Comparison of ENCODE assay signal across 24 cellular contexts in the genomic region with DNA sequence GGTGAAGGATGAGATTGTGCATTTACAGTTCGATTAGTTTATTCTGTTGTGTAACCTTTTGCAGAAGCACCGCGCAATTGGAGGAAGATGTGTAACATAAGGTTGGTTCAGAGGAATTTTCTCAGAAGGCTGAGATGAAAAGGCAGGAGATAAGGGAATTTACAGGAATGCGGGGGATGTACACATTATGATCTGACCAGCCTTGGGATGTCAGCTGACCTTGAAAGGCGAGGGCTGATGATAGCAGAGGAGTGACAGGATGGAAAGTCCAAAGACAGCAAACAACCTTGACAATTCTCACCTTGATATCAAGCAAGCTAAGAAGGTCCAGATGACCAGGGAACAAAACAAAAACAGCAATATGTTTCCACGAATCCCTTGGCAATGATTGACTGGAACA.
DNase-seq lines count a peak whose midpoint lies in the region; ATAC-seq and TF ChIP-seq lines count a peak whose summit lies in the region.
"Had no signal": no experiment of that assay in that cellular context is flagged by ENCODE, and none has a peak within 500 bp of the region (broad histone marks: within the 10 kb centered on the region; RNA-seq: fewer than 3 reads in every experiment).

No MANE protein-coding gene starts in this region.

- no peak overlapping the region for H3K4ac ChIP-seq in IMR-90 (ENCODE audit: low read depth, low read length)

- H2AK9ac ChIP-seq in IMR-90 (replicated peaks; ENCODE audit: low read depth, low read length, poor library complexity), result no peak overlapping the region

- no peak overlapping the region for H2BK5ac ChIP-seq in IMR-90 (ENCODE audit: low read depth, low read length, poor library complexity, severe bottlenecking)

- no peaks in the 10 kb centered on the region for H3K9me2 ChIP-seq in hepatocyte (replicated peaks; ENCODE audit: insufficient read depth)

- dilution Hi-C loops in IMR-90 (cut with HindIII; ENCODE audit: low sequenced_read_pairs, unreplicated experiment), result no loop called here

- no peak overlapping the region for H2BK20ac ChIP-seq in IMR-90 (ENCODE audit: low read depth, low read length)

- H2BK15ac ChIP-seq in IMR-90 (ENCODE audit: low read depth, low read length), result no peak overlapping the region

- TF ChIP-seq POLR2A in IMR-90 (IDR thresholded peaks at IDR 0.05; ENCODE audit: low read depth, low read length) (no peak), gastrocnemius medialis (IDR thresholded peaks at IDR 0.05) (no peak)

- 0 out of 2 replicates have a peak, but pooled peaks cover 2% of the 10 kb centered on the region for H3K4me1 ChIP-seq in IMR-90 (ENCODE audit: control insufficient read depth, insufficient read depth, low read length)
- H3K4me1 ChIP-seq in hepatocyte (ENCODE audit: insufficient read depth), result no peaks in the 10 kb centered on the region
- peaks cover 60 to 61% of the 10 kb centered on the region in 2 donors for H3K4me1 ChIP-seq in gastrocnemius medialis
- H3K4me1 ChIP-seq: HAP-1, SJCRH30, upper lobe of left lung had no signal

- no peak overlapping the region; the same call in 1 of the 2 replicates for H3K23ac ChIP-seq in IMR-90 (ENCODE audit: low read depth, low read length)

- H3K9me3 ChIP-seq in IMR-90 (ENCODE audit: control insufficient read depth, insufficient read depth, low read length) (no peaks in the 10 kb centered on the region), hepatocyte (ENCODE audit: low read depth) (no peaks in the 10 kb centered on the region), gastrocnemius medialis (no peaks in the 10 kb centered on the region)
- H3K9me3 ChIP-seq: BLaER1, HAP-1, SJCRH30, upper lobe of left lung had no signal

- H4K5ac ChIP-seq in IMR-90 (ENCODE audit: low read depth, low read length), result no peak overlapping the region

- no peaks in the 10 kb centered on the region for H3K79me1 ChIP-seq in IMR-90 (ENCODE audit: low read depth in 1 of 2, low read length in 2 of 2)

- in situ Hi-C loops in IMR-90 (cut with MboI; ENCODE audit: low sequenced_read_pairs), result no loop called here
- in situ Hi-C loops in gastrocnemius medialis (cut with MboI; ENCODE audit: low sequenced_read_pairs in 4 of 4), result loop anchor here in 1 of 4 donors (10.0 kb wide), 1 partner anchor 112 kb away; no protein-coding TSS in a partner anchor

- intact Hi-C loops in IMR-90 (cut with micrococcal nuclease) (no loop called here), gastrocnemius medialis (cut with DNase I; ENCODE audit: low total_unique reads) (no loop called here)

- CTCF ChIA-PET in IMR-90 (lab: Yijun Ruan, JAX), result no interaction called here

- ATAC-seq in IMR-90 (ENCODE audit: low read depth) (no peak), gastrocnemius medialis (no peak), HG03469 (IDR thresholded peaks at IDR 0.05; ENCODE audit: unreplicated experiment) (no peak)
- ATAC-seq: activated CD4-positive, alpha-beta T cell treated with anti-CD3 and anti-CD28 coated beads for 36 hours; stimulated activated memory B cell treated with anti-CD40 and anti-IgM and Interleukin-4, amounts not matched to agents 10 μg/mL and 1 μg/mL and 100 μg/mL, for 72 hours had no signal

- H2BK120ac ChIP-seq in IMR-90 (ENCODE audit: low read depth, low read length), result no peak overlapping the region

- BruUV-seq in IMR-90 (replicated peaks; lab: Mats Ljungman, UMichigan), result no TSS peak

- H3K18ac ChIP-seq in IMR-90 (ENCODE audit: low read depth, low read length), result no peak overlapping the region

- no peak overlapping the region for H3K56ac ChIP-seq in IMR-90 (ENCODE audit: extremely low read depth, insufficient read depth, low read length)

- 33% methylated on average over 1 of the region's 6 CpGs; no CpG with 5 or more reads in 1 of the 2 experiments for WGBS in IMR-90 (ENCODE audit: extremely low coverage in 2 of 2, insufficient read length in 1 of 2), 2 experiments
- 56% methylated on average over 6 of the region's 6 CpGs for WGBS in hepatocyte (ENCODE audit: low lambda C conversion rate, missing lambda C conversion rate)

- H3K36me3 ChIP-seq in IMR-90 (ENCODE audit: control insufficient read depth, insufficient read depth, low read length), result peaks cover 4% of the 10 kb centered on the region
- H3K36me3 ChIP-seq in hepatocyte (replicated peaks; ENCODE audit: insufficient read depth, low read depth), result no peaks in the 10 kb centered on the region
- H3K36me3 ChIP-seq in gastrocnemius medialis, result no peaks in the 10 kb centered on the region
- H3K36me3 ChIP-seq: HAP-1, SJCRH30 had no signal

- H3K9ac ChIP-seq in IMR-90 (ENCODE audit: low read depth, low read length), result no peak overlapping the region
- H3K9ac ChIP-seq: BLaER1 had no signal

- H3K27ac ChIP-seq in IMR-90 (ENCODE audit: insufficient read depth, low read length) (no peak overlapping the region), hepatocyte (peak overlapping the region; percentile 14), gastrocnemius medialis (peak overlapping the region; percentile 73 to 89 (median 87))
- H3K27ac ChIP-seq: BLaER1, SJCRH30, upper lobe of left lung had no signal

- no peak overlapping the region for H2AK5ac ChIP-seq in IMR-90 (ENCODE audit: low read depth, low read length)

- H3K79me2 ChIP-seq in hepatocyte, result no peaks in the 10 kb centered on the region

- H4K8ac ChIP-seq in IMR-90 (ENCODE audit: low read depth in 2 of 2, low read length in 2 of 2), result no peak overlapping the region

- no peaks in the 10 kb centered on the region for H3K27me3 ChIP-seq in IMR-90 (ENCODE audit: control insufficient read depth, insufficient read depth, low read length)
- no peaks in the 10 kb centered on the region for H3K27me3 ChIP-seq in hepatocyte
- H3K27me3 ChIP-seq in gastrocnemius medialis, result no peaks in the 10 kb centered on the region
- H3K27me3 ChIP-seq: BLaER1, SJCRH30, upper lobe of left lung had no signal

- DNase-seq in IMR-90 (peak; percentile 10), cerebellar cortex (ENCODE audit: low spot score) (peak; percentile 63), hepatocyte (ENCODE audit: low spot score) (peak; percentile 25), gastrocnemius medialis (no peak), GM10266 (ENCODE audit: extremely low spot score) (no peak)
- DNase-seq in activated CD4-positive, alpha-beta T cell treated with anti-CD3 and anti-CD28 coated beads, Interleukin-2, amount 50 U/mL, for 48 hours, result no peak
- DNase-seq: activated CD4-positive, alpha-beta T cell treated with anti-CD3 and anti-CD28 coated beads for 36 hours; activated CD8-positive, alpha-beta memory T cell treated with anti-CD3 and anti-CD28 coated beads for 24 hours; activated gamma-delta T cell; activated T-cell treated with anti-CD3 and anti-CD28 coated beads, Interleukin-2, amount 50 U/mL, for 1 hour; central memory CD4-positive, alpha-beta T cell; erythroblast; GDM1; Kasumi-1; NCI-H1417 treated with DMSO at 0.1 percent for 48 hours; NCI-H2081; SJCRH30; SW 1271; T-helper 9 cell; upper lobe of left lung had no signal

- TF ChIP-seq RAD21 in IMR-90 (IDR thresholded peaks at IDR 0.05; ENCODE audit: low read length), result no peak

- H2AFZ ChIP-seq in IMR-90 (replicated peaks; ENCODE audit: low read length, poor library complexity), result no peak overlapping the region
- H2AFZ ChIP-seq in hepatocyte, result no peak overlapping the region

- H3K4me2 ChIP-seq in IMR-90 (ENCODE audit: low read depth, low read length), result no peak overlapping the region
- no peak overlapping the region for H3K4me2 ChIP-seq in hepatocyte
- H3K4me2 ChIP-seq: BLaER1 had no signal

- no peak overlapping the region for H3K14ac ChIP-seq in IMR-90 (replicated peaks; ENCODE audit: low read depth, low read length)

- no peak overlapping the region for H3K4me3 ChIP-seq in IMR-90 (ENCODE audit: insufficient read depth, low read depth, low read length)
- H3K4me3 ChIP-seq in hepatocyte, result no peak overlapping the region
- no peak overlapping the region for H3K4me3 ChIP-seq in gastrocnemius medialis
- H3K4me3 ChIP-seq: BLaER1, HAP-1, SJCRH30, upper lobe of left lung had no signal

- H4K91ac ChIP-seq in IMR-90 (ENCODE audit: insufficient read depth, low read depth, low read length), result no peak overlapping the region

- TF ChIP-seq CTCF in IMR-90 (conservative IDR thresholded peaks at IDR 0.05; ENCODE audit: low read depth, low read length), result no peak
- no peak for TF ChIP-seq CTCF in hepatocyte (IDR thresholded peaks at IDR 0.05; ENCODE audit: poor library complexity)
- no peak for TF ChIP-seq CTCF in gastrocnemius medialis (IDR thresholded peaks at IDR 0.05 in 4 of 5, conservative IDR thresholded peaks at IDR 0.05 in 1 of 5)
- no peak for TF ChIP-seq CTCF in GM10266 (IDR thresholded peaks at IDR 0.05; ENCODE audit: control insufficient read depth, insufficient read depth, low read depth, missing control alignments)

- POLR2A ChIA-PET in IMR-90 (lab: Charles Lee; ENCODE audit: unreplicated experiment), result no interaction called here

- H4K20me1 ChIP-seq in IMR-90 (ENCODE audit: insufficient read depth, low read length), result no peaks in the 10 kb centered on the region
- H4K20me1 ChIP-seq in hepatocyte (ENCODE audit: insufficient read depth, poor library complexity, severe bottlenecking), result no peaks in the 10 kb centered on the region
- H4K20me1 ChIP-seq: BLaER1 had no signal

- peaks cover 8% of the 10 kb centered on the region; the same call in 1 of the 2 replicates for H3K9me1 ChIP-seq in IMR-90 (ENCODE audit: insufficient read depth, low read length)

TF ChIP-seq in IMR-90, 13 proteins besides CTCF, POLR2A, EP300 and RAD21:
- no peak for TF ChIP-seq BHLHE40 (IDR thresholded peaks at IDR 0.05; ENCODE audit: low read depth, low read length)

Comparison
In these comparisons a context has a peak if more than half of its experiments do, and no peak if none do; other contexts are left out.
1. DNase-seq: peak in IMR-90 (single experiment), cerebellar cortex (single experiment) and hepatocyte (single experiment); none in gastrocnemius medialis (0 of 2), GM10266 (single experiment) and activated CD4-positive, alpha-beta T cell treated with anti-CD3 and anti-CD28 coated beads, Interleukin-2, amount 50 U/mL, for 48 hours (0 of 2).